Comparison of ENCODE assay signal across 23 cellular contexts in the genomic region with DNA sequence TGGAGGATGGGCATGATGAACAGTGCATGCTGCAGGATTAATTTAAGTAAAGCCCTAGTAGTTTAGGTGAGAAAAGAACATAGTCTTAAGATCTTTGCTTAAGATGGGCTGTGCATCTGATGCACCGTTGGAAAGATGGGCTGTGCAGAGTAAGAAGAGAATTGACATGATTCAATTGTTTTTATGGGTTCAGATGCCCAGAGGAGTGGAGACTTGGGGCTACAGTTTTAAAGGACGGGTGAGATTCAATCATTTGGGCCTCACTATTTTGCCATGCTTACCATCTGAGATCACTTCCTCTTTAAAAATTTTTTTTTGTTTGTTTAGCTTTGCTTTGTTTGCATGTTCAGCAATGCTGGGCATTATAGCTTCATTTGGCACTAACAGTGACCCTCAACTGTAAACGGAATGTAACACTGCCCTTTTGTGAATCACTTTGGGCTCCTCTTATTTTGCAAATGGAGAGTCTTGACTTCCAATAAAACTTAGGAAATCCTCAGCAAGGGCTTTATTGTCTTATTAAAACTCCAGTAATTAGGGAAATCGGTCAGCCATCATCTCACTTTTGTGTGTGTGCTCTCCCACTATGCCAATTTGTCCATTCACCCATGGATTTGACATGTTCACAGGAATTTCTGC.
"Had no signal": no experiment of that assay in that cellular context is flagged by ENCODE, and none has a peak within 500 bp of the region (broad histone marks: within the 10 kb centered on the region; RNA-seq: fewer than 3 reads in every experiment).

No MANE protein-coding gene starts in this region.

- H3K4me1 ChIP-seq: ascending aorta, left ventricle myocardium inferior, psoas muscle, sigmoid colon, stomach, testis had no signal

- H2AFZ ChIP-seq: hepatocyte had no signal

- H3K4me3 ChIP-seq: ascending aorta, hepatocyte, left ventricle myocardium inferior, ovary, psoas muscle, sigmoid colon, stomach, testis had no signal

- H3K4me2 ChIP-seq: hepatocyte had no signal

- H3K9me3 Mint-ChIP-seq: activated CD4-positive, alpha-beta T cell treated with anti-CD3 and anti-CD28 coated beads, Interleukin-2, amount 10 ng/mL, durations not matched to agents 7 days and 5 days; nephron progenitor cell; type B pancreatic cell had no signal

- H3K27me3 Mint-ChIP-seq: activated CD4-positive, alpha-beta T cell treated with anti-CD3 and anti-CD28 coated beads, Interleukin-2, amount 10 ng/mL, durations not matched to agents 7 days and 5 days; type B pancreatic cell had no signal

- H3K36me3 ChIP-seq: ascending aorta, left ventricle myocardium inferior, ovary, sigmoid colon, stomach had no signal

- H3K27ac ChIP-seq: ascending aorta, epithelial cell of prostate, hepatocyte, left ventricle myocardium inferior, ovary, psoas muscle, sigmoid colon, stomach, testis had no signal

- H3K36me3 Mint-ChIP-seq: stimulated activated effector memory CD8-positive, alpha-beta T cell treated with anti-CD3 and anti-CD28 coated beads, Interleukin-12 subunit alpha, Interleukin-12 subunit beta, amount 100 ng/mL, for 72 hours; type B pancreatic cell had no signal

- H3K4me3 Mint-ChIP-seq: activated CD4-positive, alpha-beta T cell treated with anti-CD3 and anti-CD28 coated beads, Interleukin-2, amount 10 ng/mL, durations not matched to agents 7 days and 5 days; activated CD8-positive, alpha-beta T cell treated with anti-CD3 and anti-CD28 coated beads, Interleukin-2, amount 10 ng/mL, durations not matched to agents 7 days and 5 days; activated naive CD4-positive, alpha-beta T cell treated with anti-CD3 and anti-CD28 coated beads for 36 hours; activated T-cell treated with anti-CD3 and anti-CD28 coated beads, Interleukin-2, amount 50 U/mL, for 4 hours; nephron progenitor cell; stimulated activated effector memory CD8-positive, alpha-beta T cell treated with anti-CD3 and anti-CD28 coated beads, Interleukin-12 subunit alpha, Interleukin-12 subunit beta, amount 100 ng/mL, for 72 hours; type B pancreatic cell had no signal

- H3K4me1 Mint-ChIP-seq: activated CD4-positive, alpha-beta T cell treated with anti-CD3 and anti-CD28 coated beads, Interleukin-2, amount 10 ng/mL, durations not matched to agents 7 days and 5 days; nephron progenitor cell; stimulated activated effector memory CD8-positive, alpha-beta T cell treated with anti-CD3 and anti-CD28 coated beads, Interleukin-12 subunit alpha, Interleukin-12 subunit beta, amount 100 ng/mL, for 72 hours had no signal

- DNase-seq: activated CD4-positive, alpha-beta T cell treated with anti-CD3 and anti-CD28 coated beads, Interleukin-2, amount 10 ng/mL, durations not matched to agents 7 days and 5 days; activated CD8-positive, alpha-beta memory T cell treated with anti-CD3 and anti-CD28 coated beads, Interleukin-2, amount 50 U/mL, for 4 hours; activated CD8-positive, alpha-beta T cell treated with anti-CD3 and anti-CD28 coated beads, Interleukin-2, amount 10 ng/mL, durations not matched to agents 7 days and 5 days; activated naive CD4-positive, alpha-beta T cell treated with anti-CD3 and anti-CD28 coated beads for 36 hours; activated T-cell treated with anti-CD3 and anti-CD28 coated beads, Interleukin-2, amount 50 U/mL, for 4 hours; cerebellar nuclear complex; effector memory CD4-positive, alpha-beta T cell; foreskin fibroblast; left ventricle myocardium inferior; nephron progenitor cell; ovary; psoas muscle; sigmoid colon; stimulated activated CD4-positive, alpha-beta T cell treated with anti-CD3 and anti-CD28 coated beads, Interleukin-4, amount 100 ng/mL, for 24 hours; stomach; T-helper 1 cell; T-helper 9 cell; testis had no signal

- H3K27me3 ChIP-seq: ascending aorta, hepatocyte, ovary, sigmoid colon, stomach, testis had no signal

- H3K27ac Mint-ChIP-seq: activated CD4-positive, alpha-beta T cell treated with anti-CD3 and anti-CD28 coated beads, Interleukin-2, amount 10 ng/mL, durations not matched to agents 7 days and 5 days; activated CD8-positive, alpha-beta T cell treated with anti-CD3 and anti-CD28 coated beads, Interleukin-2, amount 10 ng/mL, durations not matched to agents 7 days and 5 days; activated naive CD4-positive, alpha-beta T cell treated with anti-CD3 and anti-CD28 coated beads for 36 hours; nephron progenitor cell; stimulated activated effector memory CD8-positive, alpha-beta T cell treated with anti-CD3 and anti-CD28 coated beads, Interleukin-12 subunit alpha, Interleukin-12 subunit beta, amount 100 ng/mL, for 72 hours; type B pancreatic cell had no signal

- H3K79me2 ChIP-seq: hepatocyte had no signal

- H3K9me3 ChIP-seq: ascending aorta, ovary, psoas muscle, testis had no signal
